ENCODE assay signal across 15 cellular contexts in the genomic region with DNA sequence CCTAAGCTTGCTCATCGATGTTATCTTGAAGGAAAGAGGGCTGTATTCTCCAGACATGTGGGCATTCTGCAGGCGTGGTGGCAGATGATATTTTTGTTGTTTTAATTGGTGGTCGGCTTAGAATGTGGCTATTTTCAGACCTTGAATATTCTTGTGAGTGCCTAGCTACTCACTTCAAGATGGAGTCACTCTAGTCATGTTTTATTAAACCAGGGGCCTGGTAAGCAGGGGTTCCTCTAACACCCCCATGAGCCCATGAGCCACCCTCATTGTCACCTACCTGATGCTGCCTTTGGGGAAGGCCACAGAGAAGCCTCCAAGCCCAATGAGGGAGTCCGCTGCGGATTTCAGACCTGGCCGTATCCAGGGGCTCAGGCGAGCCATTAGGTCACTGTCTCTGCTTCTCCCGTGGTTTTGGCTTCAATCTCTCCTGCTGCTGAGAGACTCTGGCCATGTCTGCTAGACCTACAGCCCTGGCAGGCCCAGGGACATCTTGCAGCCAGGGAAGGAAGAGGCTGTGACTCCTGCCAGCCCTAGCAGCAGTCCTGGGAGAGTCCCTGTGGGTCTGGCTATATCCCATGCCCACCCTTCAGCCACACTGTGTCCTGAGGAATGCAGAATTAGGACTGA. TPM values are rescaled to one million over a fixed set of nuclear protein-coding genes. Genes with fewer than 3 reads are reported as not detected.
DNase-seq lines count a peak whose midpoint lies in the region; ATAC-seq and TF ChIP-seq lines count a peak whose summit lies in the region.
"Had no signal": no experiment of that assay in that cellular context is flagged by ENCODE, and none has a peak within 500 bp of the region (broad histone marks: within the 10 kb centered on the region; RNA-seq: fewer than 3 reads in every experiment).

No MANE protein-coding gene starts in this region.

- TF ChIP-seq POLR2A in heart left ventricle (IDR thresholded peaks at IDR 0.05), result no peak
- TF ChIP-seq POLR2A in vagina (IDR thresholded peaks at IDR 0.05), result no peak

- H3K4me2 ChIP-seq in neural progenitor cell, result no peak overlapping the region

- peaks cover 21 to 27% of the 10 kb centered on the region in 2 donors for H3K4me1 Mint-ChIP-seq in effector memory CD8-positive, alpha-beta T cell (ENCODE audit: low read depth in 2 of 2)
- H3K4me1 Mint-ChIP-seq in neural progenitor cell, result peaks cover 22% of the 10 kb centered on the region

- no peak for DNase-seq in heart right ventricle
- no peak for DNase-seq in heart left ventricle
- no peak for DNase-seq in effector memory CD8-positive, alpha-beta T cell
- no peak for DNase-seq in neural progenitor cell (ENCODE audit: low spot score)
- DNase-seq in CD1c-positive myeloid dendritic cell (ENCODE audit: extremely low spot score), result no peak
- no peak for DNase-seq in vagina (ENCODE audit: extremely low spot score in 2 of 2)
- DNase-seq: GOT3, KBM-7, NCI-H1105, NCI-H2081 treated with DMSO at 0.1 percent for 48 hours, NCI-H446 treated with DMSO at 0.1 percent for 48 hours had no signal

- peak overlapping the region in 7 of 10 donors; percentile 80 to 91 (median 83) for H3K27ac ChIP-seq in heart right ventricle
- H3K27ac ChIP-seq in heart left ventricle, result peak overlapping the region in 5 of 12 donors; percentile 70 to 88 (median 78)
- H3K27ac ChIP-seq in neural progenitor cell, result no peak overlapping the region
- H3K27ac ChIP-seq in vagina, result no peak overlapping the region

- H3K9me3 ChIP-seq in heart right ventricle (no peaks in the 10 kb centered on the region), heart left ventricle (no peaks in the 10 kb centered on the region), neural progenitor cell (ENCODE audit: low read depth) (no peaks in the 10 kb centered on the region), vagina (no peaks in the 10 kb centered on the region)
- H3K9me3 ChIP-seq: BLaER1 treated with 17β-estradiol and CSF1 and Interleukin-3, amounts not matched to agents 10 nM and 100 nM had no signal

- H2AFZ ChIP-seq in neural progenitor cell (replicated peaks), result no peak overlapping the region

- H3K9me3 Mint-ChIP-seq in effector memory CD8-positive, alpha-beta T cell, result no peaks in the 10 kb centered on the region
- H3K9me3 Mint-ChIP-seq in neural progenitor cell, result no peaks in the 10 kb centered on the region

- H3K4me3 ChIP-seq in heart right ventricle (no peak overlapping the region), heart left ventricle (no peak overlapping the region), neural progenitor cell (no peak overlapping the region), vagina (no peak overlapping the region)
- H3K4me3 ChIP-seq: BLaER1 treated with 17β-estradiol and CSF1 and Interleukin-3, amounts not matched to agents 10 nM and 100 nM had no signal

- no peak overlapping the region for H3K4me3 Mint-ChIP-seq in effector memory CD8-positive, alpha-beta T cell
- no peak overlapping the region for H3K4me3 Mint-ChIP-seq in neural progenitor cell

- no peaks in the 10 kb centered on the region for H3K27me3 Mint-ChIP-seq in effector memory CD8-positive, alpha-beta T cell
- H3K27me3 Mint-ChIP-seq in neural progenitor cell (ENCODE audit: insufficient read depth, low read depth), result peaks cover 2% of the 10 kb centered on the region

- H3K36me3 ChIP-seq in heart right ventricle (no peaks in the 10 kb centered on the region), heart left ventricle (no peaks in the 10 kb centered on the region), neural progenitor cell (no peaks in the 10 kb centered on the region), vagina (no peaks in the 10 kb centered on the region)
- H3K36me3 ChIP-seq: BLaER1 treated with 17β-estradiol and CSF1 and Interleukin-3, amounts not matched to agents 10 nM and 100 nM had no signal

- 85 to 91% methylated on average over 8 of the region's 8 CpGs for WGBS in heart right ventricle, 2 donors
- WGBS in heart left ventricle, 4 donors, result 83 to 86% (median 85%) methylated on average over 8 of the region's 8 CpGs

- H3F3A ChIP-seq in neural progenitor cell (ENCODE audit: low read depth), result no peaks in the 10 kb centered on the region

- no peaks in the 10 kb centered on the region for H4K20me1 ChIP-seq in neural progenitor cell (ENCODE audit: low read depth)
- H4K20me1 ChIP-seq: BLaER1 treated with 17β-estradiol and CSF1 and Interleukin-3, amounts not matched to agents 10 nM and 100 nM had no signal

- no peaks in the 10 kb centered on the region for H3K79me2 ChIP-seq in neural progenitor cell (ENCODE audit: low read depth)

- H3K27me3 ChIP-seq in heart right ventricle (no peaks in the 10 kb centered on the region), heart left ventricle (no peaks in the 10 kb centered on the region), neural progenitor cell (no peaks in the 10 kb centered on the region), vagina (no peaks in the 10 kb centered on the region)
- H3K27me3 ChIP-seq: BLaER1 treated with 17β-estradiol and CSF1 and Interleukin-3, amounts not matched to agents 10 nM and 100 nM had no signal

- intact Hi-C loops in heart right ventricle (cut with DNase I) (loop anchor here in 1 of 10 donors (5.0 kb wide), 1 partner anchor 40 kb away; no protein-coding TSS in a partner anchor), heart left ventricle (cut with DNase I) (loop anchor here in 3 of 10 donors (5.0 kb wide), 2 partner anchors 35 to 40 kb away; no protein-coding TSS in a partner anchor), vagina (cut with DNase I) (no loop called here)

- ATAC-seq in heart right ventricle (no peak), heart left ventricle (no peak), GM19397 (IDR thresholded peaks at IDR 0.05; ENCODE audit: unreplicated experiment) (no peak)
- ATAC-seq in effector memory CD8-positive, alpha-beta T cell (replicated peaks), result no peak
- ATAC-seq: Panc1 had no signal

- H3K36me3 Mint-ChIP-seq in effector memory CD8-positive, alpha-beta T cell (ENCODE audit: insufficient read depth), result peaks cover 2% of the 10 kb centered on the region
- no peaks in the 10 kb centered on the region for H3K36me3 Mint-ChIP-seq in neural progenitor cell

- peak overlapping the region; percentile 49 to 93 for H3K27ac Mint-ChIP-seq in effector memory CD8-positive, alpha-beta T cell
- peak overlapping the region; percentile 3 for H3K27ac Mint-ChIP-seq in neural progenitor cell

- TF ChIP-seq CTCF in heart right ventricle (IDR thresholded peaks at IDR 0.05) (no peak), heart left ventricle (IDR thresholded peaks at IDR 0.05) (no peak), neural progenitor cell (IDR thresholded peaks at IDR 0.05) (no peak), vagina (IDR thresholded peaks at IDR 0.05) (no peak)

- no peak overlapping the region for H3K9ac ChIP-seq in neural progenitor cell

- H3K4me1 ChIP-seq in heart right ventricle (peaks cover 14 to 39% (median 31%) of the 10 kb centered on the region in 9 donors), heart left ventricle (peaks cover 3 to 37% (median 27%) of the 10 kb centered on the region in 12 donors), neural progenitor cell (peaks cover 19% of the 10 kb centered on the region), vagina (peaks cover 21% of the 10 kb centered on the region)

RNA-seq across cellular contexts. Expression of gene KLF11, which starts 16.3 kb away (rescaled TPM):
- total RNA-seq in heart right ventricle, result 10 to 100 TPM; 13.3 to 33.7 (median 20.0) TPM
- 1 to 10 TPM; 6.1 to 7.2 TPM for polyA plus RNA-seq in heart right ventricle
- 10 to 100 TPM; 11.8 to 43.8 (median 21.4) TPM for total RNA-seq in heart left ventricle
- 1 to 10 TPM; 5.4 to 8.0 TPM for polyA plus RNA-seq in heart left ventricle
- total RNA-seq in neural progenitor cell (ENCODE audit: low replicate concordance), result 9.6 and 9.7 TPM in 2 replicates
- 30.4 TPM for total RNA-seq in vagina

RNA-seq across cellular contexts. Expression of gene CYS1, which starts 53.2 kb away (rescaled TPM):
- 1 to 10 TPM in 9 of 10 donors, under 1 TPM in 1; 0.77 to 7.2 (median 4.2) TPM for total RNA-seq in heart right ventricle
- polyA plus RNA-seq in heart right ventricle, result 1 to 10 TPM in 1 of 2 donors, under 1 TPM in 1; 0.38 to 1.2 TPM
- 1 to 10 TPM; 1.3 to 9.1 (median 2.6) TPM for total RNA-seq in heart left ventricle
- polyA plus RNA-seq in heart left ventricle, result 1 to 10 TPM in 1 of 2 donors, under 1 TPM in 1; 0.42 to 1.3 TPM
- 0.56 TPM in 1 of 2 replicates, not detected in the other for total RNA-seq in neural progenitor cell (ENCODE audit: low replicate concordance)
- 13.5 TPM for total RNA-seq in vagina
- total RNA-seq: A673 had no signal

Comparison
In these comparisons a context has a peak if more than half of its experiments do, and no peak if none do; other contexts are left out.
1. H3K27ac ChIP-seq: peak in heart right ventricle (7 of 10); none in neural progenitor cell (single experiment) and vagina (single experiment).